In the genomic region with DNA sequence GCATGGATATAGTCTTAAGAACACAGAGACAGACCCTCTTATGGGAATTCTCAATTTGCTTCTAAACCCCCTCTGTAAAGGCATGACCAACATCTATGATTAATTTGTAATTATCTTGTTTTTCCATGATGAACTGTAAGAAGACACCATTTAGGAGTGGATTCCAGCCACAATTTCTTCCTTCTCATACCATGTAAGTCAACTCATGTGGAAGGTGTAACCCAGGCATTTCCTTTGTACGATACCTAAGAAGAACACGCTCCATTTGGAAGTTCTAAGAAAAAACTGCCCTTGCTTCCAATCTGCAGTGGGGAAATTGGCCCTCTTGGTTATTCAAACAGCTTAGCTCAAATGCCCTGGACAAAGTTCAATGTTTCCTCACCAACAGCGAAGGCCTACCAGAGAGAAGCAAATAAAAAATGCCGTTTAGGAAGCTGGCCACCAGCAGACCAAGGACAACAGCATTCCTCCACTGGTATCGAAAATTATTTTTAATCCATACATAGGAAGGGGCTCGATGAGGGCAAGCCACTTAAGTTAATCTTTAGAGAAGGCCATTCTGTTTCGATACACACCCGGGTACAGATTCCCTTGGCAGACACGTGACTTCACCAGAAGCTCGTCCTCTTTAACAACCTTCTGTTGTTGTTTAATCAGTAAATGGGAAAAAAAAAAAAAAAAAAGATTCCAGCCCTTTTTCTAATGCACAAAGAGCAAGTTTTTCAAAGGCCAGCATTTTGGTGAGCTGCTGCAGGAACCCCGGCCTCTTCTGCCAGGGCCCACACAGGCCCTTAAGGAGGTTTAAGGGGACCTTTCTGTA, we compare ENCODE assay signal across 1 cellular context.
TF ChIP-seq lines count a peak whose summit lies in the region.

No MANE protein-coding gene starts in this region.

TF ChIP-seq in HepG2, 621 proteins besides CTCF, POLR2A, EP300 and RAD21 (continued from another document and continues in another):
- TF ChIP-seq, protein P1, sequence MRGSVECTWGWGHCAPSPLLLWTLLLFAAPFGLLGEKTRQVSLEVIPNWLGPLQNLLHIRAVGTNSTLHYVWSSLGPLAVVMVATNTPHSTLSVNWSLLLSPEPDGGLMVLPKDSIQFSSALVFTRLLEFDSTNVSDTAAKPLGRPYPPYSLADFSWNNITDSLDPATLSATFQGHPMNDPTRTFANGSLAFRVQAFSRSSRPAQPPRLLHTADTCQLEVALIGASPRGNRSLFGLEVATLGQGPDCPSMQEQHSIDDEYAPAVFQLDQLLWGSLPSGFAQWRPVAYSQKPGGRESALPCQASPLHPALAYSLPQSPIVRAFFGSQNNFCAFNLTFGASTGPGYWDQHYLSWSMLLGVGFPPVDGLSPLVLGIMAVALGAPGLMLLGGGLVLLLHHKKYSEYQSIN (CRISPR knock-in tag; IDR thresholded peaks at IDR 0.05; ENCODE audit: borderline replicate concordance) = no peak
- no peak for TF ChIP-seq ZNF33B (CRISPR knock-in tag; IDR thresholded peaks at IDR 0.05)
- TF ChIP-seq, protein P2, sequence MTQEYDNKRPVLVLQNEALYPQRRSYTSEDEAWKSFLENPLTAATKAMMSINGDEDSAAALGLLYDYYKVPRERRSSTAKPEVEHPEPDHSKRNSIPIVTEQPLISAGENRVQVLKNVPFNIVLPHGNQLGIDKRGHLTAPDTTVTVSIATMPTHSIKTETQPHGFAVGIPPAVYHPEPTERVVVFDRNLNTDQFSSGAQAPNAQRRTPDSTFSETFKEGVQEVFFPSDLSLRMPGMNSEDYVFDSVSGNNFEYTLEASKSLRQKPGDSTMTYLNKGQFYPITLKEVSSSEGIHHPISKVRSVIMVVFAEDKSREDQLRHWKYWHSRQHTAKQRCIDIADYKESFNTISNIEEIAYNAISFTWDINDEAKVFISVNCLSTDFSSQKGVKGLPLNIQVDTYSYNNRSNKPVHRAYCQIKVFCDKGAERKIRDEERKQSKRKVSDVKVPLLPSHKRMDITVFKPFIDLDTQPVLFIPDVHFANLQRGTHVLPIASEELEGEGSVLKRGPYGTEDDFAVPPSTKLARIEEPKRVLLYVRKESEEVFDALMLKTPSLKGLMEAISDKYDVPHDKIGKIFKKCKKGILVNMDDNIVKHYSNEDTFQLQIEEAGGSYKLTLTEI (CRISPR knock-in tag; conservative IDR thresholded peaks at IDR 0.05) = no peak
- TF ChIP-seq, protein P3, sequence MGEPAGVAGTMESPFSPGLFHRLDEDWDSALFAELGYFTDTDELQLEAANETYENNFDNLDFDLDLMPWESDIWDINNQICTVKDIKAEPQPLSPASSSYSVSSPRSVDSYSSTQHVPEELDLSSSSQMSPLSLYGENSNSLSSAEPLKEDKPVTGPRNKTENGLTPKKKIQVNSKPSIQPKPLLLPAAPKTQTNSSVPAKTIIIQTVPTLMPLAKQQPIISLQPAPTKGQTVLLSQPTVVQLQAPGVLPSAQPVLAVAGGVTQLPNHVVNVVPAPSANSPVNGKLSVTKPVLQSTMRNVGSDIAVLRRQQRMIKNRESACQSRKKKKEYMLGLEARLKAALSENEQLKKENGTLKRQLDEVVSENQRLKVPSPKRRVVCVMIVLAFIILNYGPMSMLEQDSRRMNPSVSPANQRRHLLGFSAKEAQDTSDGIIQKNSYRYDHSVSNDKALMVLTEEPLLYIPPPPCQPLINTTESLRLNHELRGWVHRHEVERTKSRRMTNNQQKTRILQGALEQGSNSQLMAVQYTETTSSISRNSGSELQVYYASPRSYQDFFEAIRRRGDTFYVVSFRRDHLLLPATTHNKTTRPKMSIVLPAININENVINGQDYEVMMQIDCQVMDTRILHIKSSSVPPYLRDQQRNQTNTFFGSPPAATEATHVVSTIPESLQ (CRISPR knock-in tag; conservative IDR thresholded peaks at IDR 0.05) = no peak
- TF ChIP-seq ZNF841 (CRISPR knock-in tag; IDR thresholded peaks at IDR 0.05; ENCODE audit: borderline replicate concordance) = no peak
- no peak for TF ChIP-seq KAT2B (IDR thresholded peaks at IDR 0.05; ENCODE audit: borderline replicate concordance, low read depth, low read length)
- peak; percentile 62; the same call in 1 of the 2 replicates for TF ChIP-seq KMT2A (CRISPR knock-in tag; IDR thresholded peaks at IDR 0.05)
- TF ChIP-seq, protein P4, sequence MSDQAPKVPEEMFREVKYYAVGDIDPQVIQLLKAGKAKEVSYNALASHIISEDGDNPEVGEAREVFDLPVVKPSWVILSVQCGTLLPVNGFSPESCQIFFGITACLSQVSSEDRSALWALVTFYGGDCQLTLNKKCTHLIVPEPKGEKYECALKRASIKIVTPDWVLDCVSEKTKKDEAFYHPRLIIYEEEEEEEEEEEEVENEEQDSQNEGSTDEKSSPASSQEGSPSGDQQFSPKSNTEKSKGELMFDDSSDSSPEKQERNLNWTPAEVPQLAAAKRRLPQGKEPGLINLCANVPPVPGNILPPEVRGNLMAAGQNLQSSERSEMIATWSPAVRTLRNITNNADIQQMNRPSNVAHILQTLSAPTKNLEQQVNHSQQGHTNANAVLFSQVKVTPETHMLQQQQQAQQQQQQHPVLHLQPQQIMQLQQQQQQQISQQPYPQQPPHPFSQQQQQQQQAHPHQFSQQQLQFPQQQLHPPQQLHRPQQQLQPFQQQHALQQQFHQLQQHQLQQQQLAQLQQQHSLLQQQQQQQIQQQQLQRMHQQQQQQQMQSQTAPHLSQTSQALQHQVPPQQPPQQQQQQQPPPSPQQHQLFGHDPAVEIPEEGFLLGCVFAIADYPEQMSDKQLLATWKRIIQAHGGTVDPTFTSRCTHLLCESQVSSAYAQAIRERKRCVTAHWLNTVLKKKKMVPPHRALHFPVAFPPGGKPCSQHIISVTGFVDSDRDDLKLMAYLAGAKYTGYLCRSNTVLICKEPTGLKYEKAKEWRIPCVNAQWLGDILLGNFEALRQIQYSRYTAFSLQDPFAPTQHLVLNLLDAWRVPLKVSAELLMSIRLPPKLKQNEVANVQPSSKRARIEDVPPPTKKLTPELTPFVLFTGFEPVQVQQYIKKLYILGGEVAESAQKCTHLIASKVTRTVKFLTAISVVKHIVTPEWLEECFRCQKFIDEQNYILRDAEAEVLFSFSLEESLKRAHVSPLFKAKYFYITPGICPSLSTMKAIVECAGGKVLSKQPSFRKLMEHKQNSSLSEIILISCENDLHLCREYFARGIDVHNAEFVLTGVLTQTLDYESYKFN (CRISPR knock-in tag; conservative IDR thresholded peaks at IDR 0.05) = peak; percentile 94
- 0 out of 2 replicates have a peak, but pooled peaks have one; percentile 28 for TF ChIP-seq ZSCAN30 (CRISPR knock-in tag; IDR thresholded peaks at IDR 0.05)
- no peak for TF ChIP-seq ZNF451 (CRISPR knock-in tag; IDR thresholded peaks at IDR 0.05)
- TF ChIP-seq, protein P5, sequence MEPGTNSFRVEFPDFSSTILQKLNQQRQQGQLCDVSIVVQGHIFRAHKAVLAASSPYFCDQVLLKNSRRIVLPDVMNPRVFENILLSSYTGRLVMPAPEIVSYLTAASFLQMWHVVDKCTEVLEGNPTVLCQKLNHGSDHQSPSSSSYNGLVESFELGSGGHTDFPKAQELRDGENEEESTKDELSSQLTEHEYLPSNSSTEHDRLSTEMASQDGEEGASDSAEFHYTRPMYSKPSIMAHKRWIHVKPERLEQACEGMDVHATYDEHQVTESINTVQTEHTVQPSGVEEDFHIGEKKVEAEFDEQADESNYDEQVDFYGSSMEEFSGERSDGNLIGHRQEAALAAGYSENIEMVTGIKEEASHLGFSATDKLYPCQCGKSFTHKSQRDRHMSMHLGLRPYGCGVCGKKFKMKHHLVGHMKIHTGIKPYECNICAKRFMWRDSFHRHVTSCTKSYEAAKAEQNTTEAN (CRISPR knock-in tag; conservative IDR thresholded peaks at IDR 0.05) = no peak
- TF ChIP-seq, protein P6, sequence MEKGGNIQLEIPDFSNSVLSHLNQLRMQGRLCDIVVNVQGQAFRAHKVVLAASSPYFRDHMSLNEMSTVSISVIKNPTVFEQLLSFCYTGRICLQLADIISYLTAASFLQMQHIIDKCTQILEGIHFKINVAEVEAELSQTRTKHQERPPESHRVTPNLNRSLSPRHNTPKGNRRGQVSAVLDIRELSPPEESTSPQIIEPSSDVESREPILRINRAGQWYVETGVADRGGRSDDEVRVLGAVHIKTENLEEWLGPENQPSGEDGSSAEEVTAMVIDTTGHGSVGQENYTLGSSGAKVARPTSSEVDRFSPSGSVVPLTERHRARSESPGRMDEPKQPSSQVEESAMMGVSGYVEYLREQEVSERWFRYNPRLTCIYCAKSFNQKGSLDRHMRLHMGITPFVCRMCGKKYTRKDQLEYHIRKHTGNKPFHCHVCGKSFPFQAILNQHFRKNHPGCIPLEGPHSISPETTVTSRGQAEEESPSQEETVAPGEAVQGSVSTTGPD (CRISPR knock-in tag; IDR thresholded peaks at IDR 0.05) = 0 out of 2 replicates have a peak, but pooled peaks have one; percentile 17
- TF ChIP-seq U2AF2 (IDR thresholded peaks at IDR 0.05; ENCODE audit: low read depth, low read length) = no peak
- TF ChIP-seq ZNF891 (CRISPR knock-in tag; IDR thresholded peaks at IDR 0.05) = no peak
- TF ChIP-seq SNAPC2 (CRISPR knock-in tag; IDR thresholded peaks at IDR 0.05) = no peak
- peak; percentile 74 for TF ChIP-seq BCL6 (CRISPR knock-in tag; IDR thresholded peaks at IDR 0.05)
- no peak for TF ChIP-seq ZIK1 (CRISPR knock-in tag; IDR thresholded peaks at IDR 0.05; ENCODE audit: borderline replicate concordance, low read depth)
- TF ChIP-seq, protein P7, sequence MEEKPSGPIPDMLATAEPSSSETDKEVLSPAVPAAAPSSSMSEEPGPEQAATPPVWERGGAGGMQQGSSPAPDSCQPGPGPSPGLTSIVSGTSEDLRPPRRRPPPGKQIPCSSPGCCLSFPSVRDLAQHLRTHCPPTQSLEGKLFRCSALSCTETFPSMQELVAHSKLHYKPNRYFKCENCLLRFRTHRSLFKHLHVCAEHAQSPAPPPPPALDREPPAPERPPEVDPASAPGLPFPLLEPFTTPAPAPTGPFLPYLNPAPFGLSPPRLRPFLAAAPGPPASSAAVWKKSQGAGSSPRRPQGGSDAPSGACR (CRISPR knock-in tag; IDR thresholded peaks at IDR 0.05) = no peak
- no peak for TF ChIP-seq HES4 (CRISPR knock-in tag; IDR thresholded peaks at IDR 0.05; ENCODE audit: borderline replicate concordance)
- 0 out of 2 replicates have a peak, but pooled peaks have one; percentile 5 for TF ChIP-seq SMYD3 (CRISPR knock-in tag; IDR thresholded peaks at IDR 0.05)
- TF ChIP-seq ZNF431 (CRISPR knock-in tag; IDR thresholded peaks at IDR 0.05; ENCODE audit: borderline replicate concordance, low read depth) = no peak
- no peak for TF ChIP-seq MTA1 (CRISPR knock-in tag; IDR thresholded peaks at IDR 0.05; ENCODE audit: borderline replicate concordance)
- TF ChIP-seq CC2D1A (CRISPR knock-in tag; IDR thresholded peaks at IDR 0.05) = no peak
- TF ChIP-seq XRCC5 (optimal IDR thresholded peaks at IDR 0.05; ENCODE audit: low read length) = no peak
- TF ChIP-seq, protein P8, sequence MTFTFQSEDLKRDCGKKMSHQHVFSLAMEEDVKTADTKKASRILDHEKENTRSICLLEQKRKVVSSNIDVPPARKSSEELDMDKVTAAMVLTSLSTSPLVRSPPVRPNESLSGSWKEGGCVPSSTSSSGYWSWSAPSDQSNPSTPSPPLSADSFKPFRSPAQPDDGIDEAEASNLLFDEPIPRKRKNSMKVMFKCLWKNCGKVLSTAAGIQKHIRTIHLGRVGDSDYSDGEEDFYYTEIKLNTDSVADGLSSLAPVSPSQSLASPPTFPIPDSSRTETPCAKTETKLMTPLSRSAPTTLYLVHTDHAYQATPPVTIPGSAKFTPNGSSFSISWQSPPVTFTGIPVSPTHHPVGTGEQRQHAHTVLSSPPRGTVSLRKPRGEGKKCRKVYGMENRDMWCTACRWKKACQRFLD (CRISPR knock-in tag; IDR thresholded peaks at IDR 0.05; ENCODE audit: borderline replicate concordance) = no peak
- TF ChIP-seq, protein P9, sequence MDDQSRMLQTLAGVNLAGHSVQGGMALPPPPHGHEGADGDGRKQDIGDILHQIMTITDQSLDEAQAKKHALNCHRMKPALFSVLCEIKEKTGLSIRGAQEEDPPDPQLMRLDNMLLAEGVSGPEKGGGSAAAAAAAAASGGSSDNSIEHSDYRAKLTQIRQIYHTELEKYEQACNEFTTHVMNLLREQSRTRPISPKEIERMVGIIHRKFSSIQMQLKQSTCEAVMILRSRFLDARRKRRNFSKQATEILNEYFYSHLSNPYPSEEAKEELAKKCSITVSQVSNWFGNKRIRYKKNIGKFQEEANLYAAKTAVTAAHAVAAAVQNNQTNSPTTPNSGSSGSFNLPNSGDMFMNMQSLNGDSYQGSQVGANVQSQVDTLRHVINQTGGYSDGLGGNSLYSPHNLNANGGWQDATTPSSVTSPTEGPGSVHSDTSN (CRISPR knock-in tag; IDR thresholded peaks at IDR 0.05; ENCODE audit: borderline replicate concordance) = no peak
- TF ChIP-seq ZNF34 (CRISPR knock-in tag; IDR thresholded peaks at IDR 0.05; ENCODE audit: borderline replicate concordance) = 0 out of 2 replicates have a peak, but pooled peaks have one; percentile 16
- no peak for TF ChIP-seq ATAD3A (CRISPR knock-in tag; IDR thresholded peaks at IDR 0.05)
- TF ChIP-seq FOXA3 (CRISPR knock-in tag; IDR thresholded peaks at IDR 0.05) = peak; percentile 41
- TF ChIP-seq FOSL2 (CRISPR knock-in tag; IDR thresholded peaks at IDR 0.05) = peak; percentile 63
- TF ChIP-seq, protein P10, sequence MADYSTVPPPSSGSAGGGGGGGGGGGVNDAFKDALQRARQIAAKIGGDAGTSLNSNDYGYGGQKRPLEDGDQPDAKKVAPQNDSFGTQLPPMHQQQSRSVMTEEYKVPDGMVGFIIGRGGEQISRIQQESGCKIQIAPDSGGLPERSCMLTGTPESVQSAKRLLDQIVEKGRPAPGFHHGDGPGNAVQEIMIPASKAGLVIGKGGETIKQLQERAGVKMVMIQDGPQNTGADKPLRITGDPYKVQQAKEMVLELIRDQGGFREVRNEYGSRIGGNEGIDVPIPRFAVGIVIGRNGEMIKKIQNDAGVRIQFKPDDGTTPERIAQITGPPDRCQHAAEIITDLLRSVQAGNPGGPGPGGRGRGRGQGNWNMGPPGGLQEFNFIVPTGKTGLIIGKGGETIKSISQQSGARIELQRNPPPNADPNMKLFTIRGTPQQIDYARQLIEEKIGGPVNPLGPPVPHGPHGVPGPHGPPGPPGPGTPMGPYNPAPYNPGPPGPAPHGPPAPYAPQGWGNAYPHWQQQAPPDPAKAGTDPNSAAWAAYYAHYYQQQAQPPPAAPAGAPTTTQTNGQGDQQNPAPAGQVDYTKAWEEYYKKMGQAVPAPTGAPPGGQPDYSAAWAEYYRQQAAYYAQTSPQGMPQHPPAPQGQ (CRISPR knock-in tag; IDR thresholded peaks at IDR 0.05; ENCODE audit: borderline replicate concordance) = no peak
- TF ChIP-seq GATA4 (IDR thresholded peaks at IDR 0.05; ENCODE audit: borderline replicate concordance, low read depth) = 0 out of 2 replicates have a peak, but pooled peaks have one; percentile 6
- no peak for TF ChIP-seq ZNF235 (CRISPR knock-in tag; IDR thresholded peaks at IDR 0.05; ENCODE audit: borderline replicate concordance)
- no peak for TF ChIP-seq MAF1 (CRISPR knock-in tag; IDR thresholded peaks at IDR 0.05; ENCODE audit: borderline replicate concordance)
- no peak for TF ChIP-seq GPN1 (CRISPR knock-in tag; IDR thresholded peaks at IDR 0.05; ENCODE audit: borderline replicate concordance)
- peak; percentile 87 for TF ChIP-seq KDM6A (CRISPR knock-in tag; IDR thresholded peaks at IDR 0.05; ENCODE audit: low read depth)
- no peak for TF ChIP-seq DR1 (CRISPR knock-in tag; IDR thresholded peaks at IDR 0.05)
- peak; percentile 43; the same call in 1 of the 2 replicates for TF ChIP-seq ETV5 (CRISPR knock-in tag; IDR thresholded peaks at IDR 0.05; ENCODE audit: borderline replicate concordance)
- TF ChIP-seq NFYC (CRISPR knock-in tag; IDR thresholded peaks at IDR 0.05) = no peak
